1 cellular context compared by ENCODE assay signal in genomic region chr1:33005117-33005811, GRCh38.
TF ChIP-seq lines count a peak whose summit lies in the region.

No MANE protein-coding gene starts in this region.

TF ChIP-seq in IMR-90, 13 proteins besides CTCF, POLR2A, EP300 and RAD21 (continued from another document):
- no peak for TF ChIP-seq MXI1 (IDR thresholded peaks at IDR 0.05; ENCODE audit: borderline replicate concordance, low read depth, low read length)
